3 cellular contexts compared by ENCODE assay signal in genomic region chr3:131749826-131750225, GRCh38.
"Had no signal": no experiment of that assay in that cellular context is flagged by ENCODE, and none has a peak within 500 bp of the region (broad histone marks: within the 10 kb centered on the region; RNA-seq: fewer than 3 reads in every experiment).

No MANE protein-coding gene starts in this region.

- ATAC-seq: GM12878 had no signal

- DNase-seq: GDM1, GF-D8 had no signal

- H3K4me3 ChIP-seq: GM12878 had no signal
